9 cellular contexts compared by ENCODE assay signal in genomic region chrX:7120578-7121219, GRCh38. TPM values are rescaled to one million over a fixed set of nuclear protein-coding genes. Genes with fewer than 3 reads are reported as not detected.
DNase-seq lines count a peak whose midpoint lies in the region; ATAC-seq and TF ChIP-seq lines count a peak whose summit lies in the region.
"Had no signal": no experiment of that assay in that cellular context is flagged by ENCODE, and none has a peak within 500 bp of the region (broad histone marks: within the 10 kb centered on the region; RNA-seq: fewer than 3 reads in every experiment).

No MANE protein-coding gene starts in this region.

- TF ChIP-seq CTCF in left lung (IDR thresholded peaks at IDR 0.05), result no peak

- in situ Hi-C loops in SK-MEL-5 (cut with HindIII; ENCODE audit: low pct_unique_long_range_greater_than_20kb, low sequenced_read_pairs), result no loop called here

- no peaks in the 10 kb centered on the region for H3K27me3 ChIP-seq in left lung

- peaks cover 10 to 12% of the 10 kb centered on the region in 2 donors for H3K4me1 ChIP-seq in left lung

- H3K4me3 ChIP-seq in left lung, result no peak overlapping the region
- H3K4me3 ChIP-seq: lower lobe of right lung had no signal

- peak overlapping the region; percentile 50 to 54 for H3K27ac ChIP-seq in left lung
- H3K27ac ChIP-seq: lower lobe of right lung had no signal

- intact Hi-C loops in left lung (cut with DNase I), result no loop called here

- DNase-seq in DMS153 treated with DMSO at 0.1 percent for 48 hours (lab: John Stamatoyannopoulos, UW; ENCODE audit: unreplicated experiment) (peak; percentile 53), LHCN-M2 (ENCODE audit: low read depth) (peak; percentile 63), SK-MEL-5 (ENCODE audit: low read depth, low spot score) (peak; percentile 1), left lung (no peak), cerebellum (ENCODE audit: low spot score) (no peak), A172 (ENCODE audit: low spot score) (no peak), HUDEP-2 (lab: John Stamatoyannopoulos, UW; ENCODE audit: unreplicated experiment in 76 of 76) (no peak)
- no peak for DNase-seq in activated CD8-positive, alpha-beta memory T cell treated with anti-CD3 and anti-CD28 coated beads, Interleukin-2, amount 50 U/mL, for 48 hours
- DNase-seq: lower lobe of right lung had no signal

- no peaks in the 10 kb centered on the region for H3K9me3 ChIP-seq in left lung
- H3K9me3 ChIP-seq: lower lobe of right lung had no signal

- H3K36me3 ChIP-seq in left lung, result no peaks in the 10 kb centered on the region
- H3K36me3 ChIP-seq: lower lobe of right lung had no signal

- peak; percentile 74 for ATAC-seq in left lung

RNA-seq across cellular contexts. Expression of gene STS, which starts 26.8 kb away (rescaled TPM):
- total RNA-seq in LHCN-M2 (2014; rRNA removed) (7.9 and 10.0 TPM in 2 replicates), left lung (10 to 100 TPM; 13.7 to 33.8 TPM), cerebellum (8.9 TPM)
- 5.7 TPM for polyA plus RNA-seq in LHCN-M2 (2012)
- total RNA-seq in SK-MEL-5 (2014; rRNA removed; shearing (Covaris generic)), result 3.0 and 3.4 TPM in 2 replicates
- 3.2 and 3.6 TPM in 2 replicates for polyA plus RNA-seq in SK-MEL-5 (2015; cell fraction: cytosol; rRNA removed)
- polyA plus RNA-seq in SK-MEL-5 (2015; cell fraction: nucleus; rRNA removed), result 0.74 and 1.4 TPM in 2 replicates
- 1.9 and 2.3 TPM in 2 replicates for total RNA-seq in A172 (2014; rRNA removed; shearing (Covaris generic))

RNA-seq across cellular contexts. Expression of gene PUDP, which starts 27.3 kb away (rescaled TPM):
- total RNA-seq in LHCN-M2 (2014; rRNA removed) (13.2 and 27.5 TPM in 2 replicates), left lung (10 to 100 TPM; 13.8 to 26.1 TPM), cerebellum (10.1 TPM)
- polyA plus RNA-seq in LHCN-M2 (2012), result 14.2 TPM
- 8.6 and 10.7 TPM in 2 replicates for total RNA-seq in SK-MEL-5 (2014; rRNA removed; shearing (Covaris generic))
- 18.5 and 23.1 TPM in 2 replicates for polyA plus RNA-seq in SK-MEL-5 (2015; cell fraction: cytosol; rRNA removed)
- polyA plus RNA-seq in SK-MEL-5 (2015; cell fraction: nucleus; rRNA removed), result 4.8 and 7.1 TPM in 2 replicates
- 12.1 and 12.4 TPM in 2 replicates for total RNA-seq in A172 (2014; rRNA removed; shearing (Covaris generic))

Comparison
In these comparisons a context has a peak if more than half of its experiments do, and no peak if none do; other contexts are left out.
1. DNase-seq: peak in DMS153 treated with DMSO at 0.1 percent for 48 hours (single experiment), LHCN-M2 (single experiment) and SK-MEL-5 (single experiment); none in left lung (0 of 2), cerebellum (single experiment), A172 (single experiment), HUDEP-2 (0 of 76) and activated CD8-positive, alpha-beta memory T cell treated with anti-CD3 and anti-CD28 coated beads, Interleukin-2, amount 50 U/mL, for 48 hours (single experiment).